8 cellular contexts compared by ENCODE assay signal in the genomic region with DNA sequence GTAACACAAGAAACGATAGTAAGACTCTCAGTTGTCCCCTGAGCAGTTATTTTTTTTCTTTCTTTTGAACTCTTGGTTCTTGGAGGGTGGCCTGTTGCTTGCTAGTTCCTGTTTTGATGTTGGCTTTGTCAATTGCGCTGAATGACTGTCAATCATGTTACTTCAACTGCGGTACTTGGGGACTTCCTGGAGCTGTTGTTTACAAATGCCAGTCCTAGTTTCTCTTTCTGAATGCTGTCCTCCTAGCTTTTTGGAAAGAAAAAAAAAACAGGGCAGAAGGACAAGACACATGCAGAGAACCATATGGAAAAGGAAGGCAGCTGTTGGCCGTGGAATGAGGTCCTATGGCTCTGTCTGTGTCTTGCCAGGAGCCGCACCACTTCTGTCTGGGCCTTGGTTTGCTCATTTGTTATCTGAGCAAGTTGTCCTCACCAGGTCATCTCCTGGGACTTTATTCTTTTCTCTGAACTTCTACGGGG. TPM values are rescaled to one million over a fixed set of nuclear protein-coding genes. Genes with fewer than 3 reads are reported as not detected.
A peak's percentile ranks its signal among the peaks of the same experiment; 100 is the strongest.
DNase-seq lines count a peak whose midpoint lies in the region; ATAC-seq, FAIRE-seq and TF ChIP-seq lines count a peak whose summit lies in the region.

No MANE protein-coding gene starts in this region.

- peaks cover 3% of the 10 kb centered on the region; the same call in 1 of the 2 replicates for H3K79me2 ChIP-seq in Loucy (ENCODE audit: insufficient read depth, low read length)

- H4K20me1 ChIP-seq in Loucy (ENCODE audit: insufficient read depth, low read length, poor library complexity, severe bottlenecking) = no peaks in the 10 kb centered on the region

- H3K4me1 Mint-ChIP-seq in activated T-helper 2 cell treated with anti-CD3 and anti-CD28 coated beads, Interferon-gamma antibody, Interleukin-2, Interleukin-4, amounts not matched to agents 10 μg/mL and 5 μg/mL and 100 μg/mL, durations not matched to agents 14 hours and 24 hours and 36 hours (ENCODE audit: low read depth) = peaks cover 73% of the 10 kb centered on the region

- H3K4me3 ChIP-seq in Loucy (ENCODE audit: low read length, poor library complexity, severe bottlenecking) (no peak overlapping the region), testis (no peak overlapping the region)

- TF ChIP-seq POLR2A in GM12892 (IDR thresholded peaks at IDR 0.05; ENCODE audit: low read depth, low read length) (no peak), testis (IDR thresholded peaks at IDR 0.05) (no peak)

- no peak for DNase-seq in GM12892 (ENCODE audit: insufficient read length)
- peak; percentile 65 for DNase-seq in activated T-helper 2 cell treated with anti-CD3 and anti-CD28 coated beads, Interferon-gamma antibody, Interleukin-2, Interleukin-4, amounts not matched to agents 10 μg/mL and 5 μg/mL and 100 μg/mL, durations not matched to agents 14 hours and 24 hours and 36 hours (ENCODE audit: low spot score)
- DNase-seq in iris pigment epithelial cell (ENCODE audit: low read depth) = peak; percentile 15
- DNase-seq in testis = no peak
- no peak for DNase-seq in kidney glomerular epithelial cell (lab: John Stamatoyannopoulos, UW)
- DNase-seq in HT-29 (ENCODE audit: low spot score) = no peak

- H3K36me3 ChIP-seq in Loucy (ENCODE audit: insufficient read depth, low read length) (no peaks in the 10 kb centered on the region), testis (ENCODE audit: low read depth, missing control alignments) (no peaks in the 10 kb centered on the region)

- H3K9me3 Mint-ChIP-seq in activated T-helper 2 cell treated with anti-CD3 and anti-CD28 coated beads, Interferon-gamma antibody, Interleukin-2, Interleukin-4, amounts not matched to agents 10 μg/mL and 5 μg/mL and 100 μg/mL, durations not matched to agents 14 hours and 24 hours and 36 hours = no peaks in the 10 kb centered on the region

- H3K4me3 Mint-ChIP-seq in activated T-helper 2 cell treated with anti-CD3 and anti-CD28 coated beads, Interferon-gamma antibody, Interleukin-2, Interleukin-4, amounts not matched to agents 10 μg/mL and 5 μg/mL and 100 μg/mL, durations not matched to agents 14 hours and 24 hours and 36 hours (ENCODE audit: low read depth) = peak overlapping the region; percentile 72

- no peaks in the 10 kb centered on the region for H3F3A ChIP-seq in Loucy (ENCODE audit: low read depth)

- peak; percentile 48 for ATAC-seq in GM21737 (IDR thresholded peaks at IDR 0.05; ENCODE audit: unreplicated experiment)

- peak overlapping the region; percentile 69 for H2AFZ ChIP-seq in Loucy (ENCODE audit: low read length)

- H3K9me2 ChIP-seq in Loucy (replicated peaks; ENCODE audit: low read depth, low read length) = no peaks in the 10 kb centered on the region

- H3K27me3 Mint-ChIP-seq in activated T-helper 2 cell treated with anti-CD3 and anti-CD28 coated beads, Interferon-gamma antibody, Interleukin-2, Interleukin-4, amounts not matched to agents 10 μg/mL and 5 μg/mL and 100 μg/mL, durations not matched to agents 14 hours and 24 hours and 36 hours (ENCODE audit: low read depth) = no peaks in the 10 kb centered on the region

- peak; percentile 89 for FAIRE-seq in GM12892 (lab: Jason Lieb, UNC)

- H3K36me3 Mint-ChIP-seq in activated T-helper 2 cell treated with anti-CD3 and anti-CD28 coated beads, Interferon-gamma antibody, Interleukin-2, Interleukin-4, amounts not matched to agents 10 μg/mL and 5 μg/mL and 100 μg/mL, durations not matched to agents 14 hours and 24 hours and 36 hours (ENCODE audit: low read depth) = peaks cover 11% of the 10 kb centered on the region

- intact Hi-C loops in activated T-helper 2 cell treated with anti-CD3 and anti-CD28 coated beads, Interferon-gamma antibody, Interleukin-2, Interleukin-4, amounts not matched to agents 10 μg/mL and 5 μg/mL and 100 μg/mL, durations not matched to agents 14 hours and 24 hours and 36 hours (cut with micrococcal nuclease) = loop anchor here (2.0 to 10.0 kb wide), 2 partner anchors 90 to 450 kb away; no protein-coding TSS in a partner anchor
- intact Hi-C loops in testis (cut with DNase I; ENCODE audit: low total_unique reads) = no loop called here

- H3K27me3 ChIP-seq in Loucy (ENCODE audit: insufficient read depth, low read length, poor library complexity, severe bottlenecking) (no peaks in the 10 kb centered on the region), testis (no peaks in the 10 kb centered on the region)

- peak overlapping the region; percentile 93 for H3K27ac Mint-ChIP-seq in activated T-helper 2 cell treated with anti-CD3 and anti-CD28 coated beads, Interferon-gamma antibody, Interleukin-2, Interleukin-4, amounts not matched to agents 10 μg/mL and 5 μg/mL and 100 μg/mL, durations not matched to agents 14 hours and 24 hours and 36 hours

- 54 to 60% methylated on average over 6 of the region's 6 CpGs for WGBS in testis, 2 donors

- H3K27ac ChIP-seq in testis = peak overlapping the region; percentile 53 to 82

- TF ChIP-seq CTCF in Loucy (conservative IDR thresholded peaks at IDR 0.05; ENCODE audit: low read length) (no peak), testis (IDR thresholded peaks at IDR 0.05) (no peak)

- H3K4me1 ChIP-seq in Loucy (ENCODE audit: insufficient read depth, low read length, poor library complexity, severe bottlenecking) (peaks cover 89% of the 10 kb centered on the region), testis (peaks cover 56% of the 10 kb centered on the region)

- no peaks in the 10 kb centered on the region for H3K9me3 ChIP-seq in Loucy (ENCODE audit: insufficient read depth, low read depth, low read length)
- H3K9me3 ChIP-seq in testis = no peaks in the 10 kb centered on the region

- H3K9ac ChIP-seq in Loucy (ENCODE audit: low read depth, low read length, poor library complexity, severe bottlenecking) = no peak overlapping the region

- peak overlapping the region; percentile 15 for H3K4me2 ChIP-seq in Loucy (ENCODE audit: low read depth, low read length, poor library complexity, severe bottlenecking)

RNA-seq across cellular contexts. Expression of a gene that starts 7.0 kb away (rescaled TPM):
- 331 TPM for polyA plus RNA-seq in GM12892 (2012; ENCODE audit: missing spikeins)
- total RNA-seq in activated T-helper 2 cell treated with anti-CD3 and anti-CD28 coated beads, Interferon-gamma antibody, Interleukin-2, Interleukin-4, amounts not matched to agents 10 μg/mL and 5 μg/mL and 100 μg/mL, durations not matched to agents 14 hours and 24 hours and 36 hours = 60.4 and 67.7 TPM in 2 replicates
- 10 to 100 TPM; 64.0 to 71.1 TPM for total RNA-seq in testis
- 124 TPM for polyA plus RNA-seq in testis (ENCODE audit: insufficient read depth, low read depth, low replicate concordance)
- total RNA-seq in HT-29 (2014; rRNA removed; shearing (Covaris generic)) = 12.5 and 18.5 TPM in 2 replicates

RNA-seq across cellular contexts. Expression of a gene that starts 54.3 kb away (rescaled TPM):
- polyA plus RNA-seq in GM12892 (2012; ENCODE audit: missing spikeins) = 34.4 TPM
- total RNA-seq in activated T-helper 2 cell treated with anti-CD3 and anti-CD28 coated beads, Interferon-gamma antibody, Interleukin-2, Interleukin-4, amounts not matched to agents 10 μg/mL and 5 μg/mL and 100 μg/mL, durations not matched to agents 14 hours and 24 hours and 36 hours = 31.5 and 32.7 TPM in 2 replicates
- total RNA-seq in testis = 10 to 100 TPM; 41.8 to 57.7 TPM
- polyA plus RNA-seq in testis (ENCODE audit: insufficient read depth, low read depth, low replicate concordance) = 202 TPM
- 9.2 and 12.7 TPM in 2 replicates for total RNA-seq in HT-29 (2014; rRNA removed; shearing (Covaris generic))

RNA-seq across cellular contexts. Expression of a gene that starts 54.7 kb away (rescaled TPM):
- 35.2 TPM for polyA plus RNA-seq in GM12892 (2012; ENCODE audit: missing spikeins)
- 36.4 and 44.3 TPM in 2 replicates for total RNA-seq in activated T-helper 2 cell treated with anti-CD3 and anti-CD28 coated beads, Interferon-gamma antibody, Interleukin-2, Interleukin-4, amounts not matched to agents 10 μg/mL and 5 μg/mL and 100 μg/mL, durations not matched to agents 14 hours and 24 hours and 36 hours
- total RNA-seq in testis = 100 to 1,000 TPM in 1 of 2 donors, 10 to 100 TPM in 1; 91.1 to 104 TPM
- 61.5 TPM for polyA plus RNA-seq in testis (ENCODE audit: insufficient read depth, low read depth, low replicate concordance)
- 6.4 and 7.0 TPM in 2 replicates for total RNA-seq in HT-29 (2014; rRNA removed; shearing (Covaris generic))

Comparison
In these comparisons a context has a peak if more than half of its experiments do, and no peak if none do; other contexts are left out.
1. DNase-seq: peak in activated T-helper 2 cell treated with anti-CD3 and anti-CD28 coated beads, Interferon-gamma antibody, Interleukin-2, Interleukin-4, amounts not matched to agents 10 μg/mL and 5 μg/mL and 100 μg/mL, durations not matched to agents 14 hours and 24 hours and 36 hours (single experiment) and iris pigment epithelial cell (single experiment); none in GM12892 (single experiment), testis (single experiment), kidney glomerular epithelial cell (single experiment) and HT-29 (single experiment).